In genomic region chr2:172736419-172737174, GRCh38 we compare ENCODE assay signal across 9 cellular contexts. TPM values are rescaled to one million over a fixed set of nuclear protein-coding genes. Genes with fewer than 3 reads are reported as not detected.
DNase-seq lines count a peak whose midpoint lies in the region; ATAC-seq and TF ChIP-seq lines count a peak whose summit lies in the region.
"Had no signal": no experiment of that assay in that cellular context is flagged by ENCODE, and none has a peak within 500 bp of the region (broad histone marks: within the 10 kb centered on the region; RNA-seq: fewer than 3 reads in every experiment).

No MANE protein-coding gene starts in this region.

- peak overlapping the region; percentile 20 for H3K4me3 Mint-ChIP-seq in activated CD8-positive, alpha-beta memory T cell treated with anti-CD3 and anti-CD28 coated beads, Interleukin-2, amount 10 ng/mL, durations not matched to agents 7 days and 5 days
- peak overlapping the region; percentile 67 for H3K4me3 Mint-ChIP-seq in activated CD8-positive, alpha-beta T cell treated with anti-CD3 and anti-CD28 coated beads for 36 hours
- H3K4me3 Mint-ChIP-seq in CD14-positive monocyte = peak overlapping the region in 1 of 2 donors; percentile 84

- intact Hi-C loops in activated CD8-positive, alpha-beta T cell treated with anti-CD3 and anti-CD28 coated beads for 36 hours (cut with micrococcal nuclease) = no loop called here
- intact Hi-C loops in adrenal gland (cut with DNase I) = no loop called here
- intact Hi-C loops in CD14-positive monocyte (cut with micrococcal nuclease) = no loop called here

- no peaks in the 10 kb centered on the region for H3K4me1 Mint-ChIP-seq in activated CD8-positive, alpha-beta memory T cell treated with anti-CD3 and anti-CD28 coated beads, Interleukin-2, amount 10 ng/mL, durations not matched to agents 7 days and 5 days
- peaks cover 7% of the 10 kb centered on the region for H3K4me1 Mint-ChIP-seq in activated CD8-positive, alpha-beta T cell treated with anti-CD3 and anti-CD28 coated beads for 36 hours (ENCODE audit: low read depth)
- peaks cover 10% of the 10 kb centered on the region for H3K4me1 Mint-ChIP-seq in CD14-positive monocyte

- no peaks in the 10 kb centered on the region for H3K36me3 ChIP-seq in subcutaneous abdominal adipose tissue (ENCODE audit: control insufficient read depth in 5 of 5, insufficient read depth in 5 of 5, low read length in 5 of 5)
- H3K36me3 ChIP-seq in adrenal gland (replicated peaks in 1 of 2) = no peaks in the 10 kb centered on the region

- DNase-seq in activated CD8-positive, alpha-beta memory T cell treated with anti-CD3 and anti-CD28 coated beads, Interleukin-2, amount 10 ng/mL, durations not matched to agents 7 days and 5 days = no peak
- DNase-seq in activated CD8-positive, alpha-beta memory T cell treated with anti-CD3 and anti-CD28 coated beads for 24 hours = no peak
- peak; percentile 20 for DNase-seq in activated CD8-positive, alpha-beta T cell treated with anti-CD3 and anti-CD28 coated beads for 36 hours
- no peak for DNase-seq in adrenal gland
- no peak for DNase-seq in GM13976 (ENCODE audit: low spot score)
- DNase-seq in CD14-positive monocyte (ENCODE audit: low spot score) = no peak
- DNase-seq: DND-41 had no signal

- no peaks in the 10 kb centered on the region for H3K9me3 Mint-ChIP-seq in activated CD8-positive, alpha-beta memory T cell treated with anti-CD3 and anti-CD28 coated beads, Interleukin-2, amount 10 ng/mL, durations not matched to agents 7 days and 5 days (ENCODE audit: low read depth)
- no peaks in the 10 kb centered on the region for H3K9me3 Mint-ChIP-seq in activated CD8-positive, alpha-beta T cell treated with anti-CD3 and anti-CD28 coated beads for 36 hours
- H3K9me3 Mint-ChIP-seq in CD14-positive monocyte = peaks cover 0 to 13% (median 6%) of the 10 kb centered on the region in 7 donors

- peaks cover 1% of the 10 kb centered on the region for H3K36me3 Mint-ChIP-seq in activated CD8-positive, alpha-beta memory T cell treated with anti-CD3 and anti-CD28 coated beads, Interleukin-2, amount 10 ng/mL, durations not matched to agents 7 days and 5 days
- H3K36me3 Mint-ChIP-seq in activated CD8-positive, alpha-beta T cell treated with anti-CD3 and anti-CD28 coated beads for 36 hours (ENCODE audit: low read depth) = no peaks in the 10 kb centered on the region
- no peaks in the 10 kb centered on the region for H3K36me3 Mint-ChIP-seq in CD14-positive monocyte

- H3K27me3 Mint-ChIP-seq in activated CD8-positive, alpha-beta memory T cell treated with anti-CD3 and anti-CD28 coated beads, Interleukin-2, amount 10 ng/mL, durations not matched to agents 7 days and 5 days = peaks cover 72% of the 10 kb centered on the region
- peaks cover 38% of the 10 kb centered on the region for H3K27me3 Mint-ChIP-seq in activated CD8-positive, alpha-beta T cell treated with anti-CD3 and anti-CD28 coated beads for 36 hours
- H3K27me3 Mint-ChIP-seq in CD14-positive monocyte (ENCODE audit: low read depth in 3 of 3) = peaks cover 46 to 68% (median 52%) of the 10 kb centered on the region in 3 donors

- POLR2A ChIA-PET in activated CD8-positive, alpha-beta T cell treated with anti-CD3 and anti-CD28 coated beads for 36 hours (lab: Charles Lee) = interaction anchor here (0.6 kb wide), 1 partner anchor 77 kb away, joined by 4 read pairs; no protein-coding TSS in a partner anchor

- 23 to 32% (median 27%) methylated on average over 17 of the region's 17 CpGs for WGBS in adrenal gland, 4 donors

- TF ChIP-seq POLR2A in adrenal gland (IDR thresholded peaks at IDR 0.05) = no peak

- no peak for ATAC-seq in activated CD8-positive, alpha-beta memory T cell treated with anti-CD3 and anti-CD28 coated beads, Interleukin-2, amount 10 ng/mL, durations not matched to agents 7 days and 5 days
- ATAC-seq in activated CD8-positive, alpha-beta T cell treated with anti-CD3 and anti-CD28 coated beads for 36 hours = peak; percentile 17

- CTCF ChIA-PET in activated CD8-positive, alpha-beta memory T cell treated with anti-CD3 and anti-CD28 coated beads, Interleukin-2, amount 10 ng/mL, durations not matched to agents 7 days and 5 days (lab: Charles Lee) = no interaction called here
- CTCF ChIA-PET in activated CD8-positive, alpha-beta T cell treated with anti-CD3 and anti-CD28 coated beads for 36 hours (lab: Charles Lee) = interaction anchor here (1.6 kb wide), 1 partner anchor 26 kb away, joined by 5 read pairs; no protein-coding TSS in a partner anchor

- peak overlapping the region in 3 of 5 donors; percentile 62 to 66 (median 62) for H3K9ac ChIP-seq in subcutaneous abdominal adipose tissue (ENCODE audit: low read length in 5 of 5)

- TF ChIP-seq CTCF in activated CD8-positive, alpha-beta T cell treated with anti-CD3 and anti-CD28 coated beads for 36 hours (IDR thresholded peaks at IDR 0.05) = no peak
- TF ChIP-seq CTCF in adrenal gland (IDR thresholded peaks at IDR 0.05) (no peak), GM13976 (IDR thresholded peaks at IDR 0.05; ENCODE audit: borderline replicate concordance, control extremely low read depth, extremely low read depth, insufficient read depth, missing control alignments) (no peak), CD14-positive monocyte (IDR thresholded peaks at IDR 0.05) (no peak)

- H3K4me3 ChIP-seq in iPS-18c (ENCODE audit: insufficient read depth, low read depth, low read length) (peak overlapping the region; percentile 64), subcutaneous abdominal adipose tissue (ENCODE audit: low read depth in 1 of 5, low read length in 5 of 5) (peak overlapping the region; percentile 49 to 81 (median 67)), adrenal gland (peak overlapping the region in 2 of 4 donors; percentile 9 to 63)

- in situ Hi-C loops in GM13976 (cut with MboI; ENCODE audit: low sequenced_read_pairs, unreplicated experiment) = no loop called here

- no peak overlapping the region for H3K27ac Mint-ChIP-seq in activated CD8-positive, alpha-beta memory T cell treated with anti-CD3 and anti-CD28 coated beads, Interleukin-2, amount 10 ng/mL, durations not matched to agents 7 days and 5 days
- H3K27ac Mint-ChIP-seq in activated CD8-positive, alpha-beta T cell treated with anti-CD3 and anti-CD28 coated beads for 36 hours = no peak overlapping the region
- H3K27ac Mint-ChIP-seq in CD14-positive monocyte = peak overlapping the region in 1 of 7 donors; percentile 14

- H3K27me3 ChIP-seq in subcutaneous abdominal adipose tissue (ENCODE audit: control insufficient read depth in 5 of 5, insufficient read depth in 4 of 5, low read length in 5 of 5) (peaks cover 0 to 11% (median 0%) of the 10 kb centered on the region in 5 donors), adrenal gland (peaks cover 19% of the 10 kb centered on the region)

- H3K27ac ChIP-seq in subcutaneous abdominal adipose tissue (ENCODE audit: low read depth, low read length) = no peak overlapping the region
- no peak overlapping the region for H3K27ac ChIP-seq in adrenal gland

- H3K4me1 ChIP-seq in subcutaneous abdominal adipose tissue (ENCODE audit: control insufficient read depth in 5 of 5, insufficient read depth in 5 of 5, low read length in 5 of 5) (peaks cover 0 to 26% (median 16%) of the 10 kb centered on the region in 5 donors), adrenal gland (replicated peaks in 1 of 2) (peaks cover 11 to 14% of the 10 kb centered on the region in 2 donors)

- H3K9me3 ChIP-seq in iPS-18c (ENCODE audit: control insufficient read depth, insufficient read depth, low read length) (no peaks in the 10 kb centered on the region), subcutaneous abdominal adipose tissue (ENCODE audit: control insufficient read depth in 5 of 5, low read length in 5 of 5) (no peaks in the 10 kb centered on the region), adrenal gland (replicated peaks in 1 of 3) (no peaks in the 10 kb centered on the region)

RNA-seq across cellular contexts. Expression of gene RAPGEF4, which starts 1.0 kb away (rescaled TPM):
- total RNA-seq in activated CD8-positive, alpha-beta memory T cell treated with anti-CD3 and anti-CD28 coated beads, Interleukin-2, amount 10 ng/mL, durations not matched to agents 7 days and 5 days = under 1 TPM in 1 of 2 experiments, not detected in 1; 0.21 TPM
- 1 to 10 TPM in 1 of 2 experiments, under 1 TPM in 1; 0.85 to 1.3 TPM for total RNA-seq in activated CD8-positive, alpha-beta T cell treated with anti-CD3 and anti-CD28 coated beads for 36 hours
- total RNA-seq in adrenal gland = 100 to 1,000 TPM in 6 of 8 donors, 10 to 100 TPM in 2; 64.1 to 288 (median 171) TPM
- polyA plus RNA-seq in adrenal gland (10 to 100 TPM; 24.8 to 81.5 (median 60.3) TPM), CD14-positive monocyte (not detected)

Comparison
In these comparisons a context has a peak if more than half of its experiments do, and no peak if none do; other contexts are left out.
1. RNA of gene RAPGEF4, which starts 1.0 kb away (total RNA-seq): 64.1 to 288 TPM in adrenal gland; 0.85 to 1.3 TPM in activated CD8-positive, alpha-beta T cell treated with anti-CD3 and anti-CD28 coated beads for 36 hours and 0.21 TPM in activated CD8-positive, alpha-beta memory T cell treated with anti-CD3 and anti-CD28 coated beads, Interleukin-2, amount 10 ng/mL, durations not matched to agents 7 days and 5 days; every median in the first group is over 10 times any median in the second.